8 cellular contexts compared by ENCODE assay signal in genomic region chr22:42344391-42344861, GRCh38.
A peak's percentile ranks its signal among the peaks of the same experiment; 100 is the strongest.
DNase-seq lines count a peak whose midpoint lies in the region; ATAC-seq and TF ChIP-seq lines count a peak whose summit lies in the region.

No MANE protein-coding gene starts in this region.

- H3K36me3 Mint-ChIP-seq in endodermal cell (ENCODE audit: low read depth) (no peaks in the 10 kb centered on the region), nephron progenitor cell (ENCODE audit: low read depth) (no peaks in the 10 kb centered on the region), HFFc6 (ENCODE audit: low read depth) (no peaks in the 10 kb centered on the region)

- H3K9me3 ChIP-seq in endodermal cell (ENCODE audit: control insufficient read depth, low read length), result no peaks in the 10 kb centered on the region

- H3K4me1 Mint-ChIP-seq in endodermal cell, result peaks cover 5% of the 10 kb centered on the region
- peaks cover 35% of the 10 kb centered on the region for H3K4me1 Mint-ChIP-seq in nephron progenitor cell
- no peaks in the 10 kb centered on the region for H3K4me1 Mint-ChIP-seq in HFFc6 (ENCODE audit: low read depth)

- no peak for ATAC-seq in HG03196 (IDR thresholded peaks at IDR 0.05; ENCODE audit: unreplicated experiment)

- DNase-seq in Ammon's horn (ENCODE audit: low spot score) (peak; percentile 92), NCI-H1694 (lab: John Stamatoyannopoulos, UW) (peak; percentile 54), endodermal cell (peak; percentile 89), nephron progenitor cell (peak; percentile 39), germinal center (ENCODE audit: low spot score) (no peak), UCSD-AML1 (lab: John Stamatoyannopoulos, UW; ENCODE audit: unreplicated experiment) (no peak), HFFc6 (no peak)

- no peak overlapping the region for H3K9ac ChIP-seq in endodermal cell (ENCODE audit: extremely low read depth, low read length, poor library complexity, severe bottlenecking)

- no peaks in the 10 kb centered on the region for H3K36me3 ChIP-seq in endodermal cell (ENCODE audit: control insufficient read depth, insufficient read depth, low read length)

- no peak overlapping the region for H3K4me3 ChIP-seq in endodermal cell (ENCODE audit: low read length)

- peak overlapping the region; percentile 1 for H3K27ac ChIP-seq in endodermal cell (ENCODE audit: low read depth, low read length)

- no peak overlapping the region for H3K27ac Mint-ChIP-seq in endodermal cell
- no peak overlapping the region for H3K27ac Mint-ChIP-seq in nephron progenitor cell
- no peak overlapping the region for H3K27ac Mint-ChIP-seq in HFFc6

- no peaks in the 10 kb centered on the region for H3K4me1 ChIP-seq in endodermal cell (ENCODE audit: control insufficient read depth, insufficient read depth, low read length)

- H3K27me3 Mint-ChIP-seq in endodermal cell (ENCODE audit: insufficient read depth) (no peaks in the 10 kb centered on the region), nephron progenitor cell (ENCODE audit: low read depth, poor library complexity) (peaks cover 38% of the 10 kb centered on the region), HFFc6 (ENCODE audit: insufficient read depth) (peaks cover 25% of the 10 kb centered on the region)

- no peaks in the 10 kb centered on the region for H3K9me3 Mint-ChIP-seq in endodermal cell
- H3K9me3 Mint-ChIP-seq in nephron progenitor cell, result no peaks in the 10 kb centered on the region
- no peaks in the 10 kb centered on the region for H3K9me3 Mint-ChIP-seq in HFFc6

- 58 to 59% methylated on average over 9 to 27 of the region's 27 CpGs for WGBS in endodermal cell (ENCODE audit: insufficient coverage in 1 of 2, insufficient read length in 1 of 2), 2 experiments

- H3K27me3 ChIP-seq in endodermal cell (ENCODE audit: control insufficient read depth, insufficient read depth, low read length, poor library complexity, severe bottlenecking), result no peaks in the 10 kb centered on the region

- TF ChIP-seq CTCF in endodermal cell (conservative IDR thresholded peaks at IDR 0.05), result no peak
- no peak for TF ChIP-seq CTCF in nephron progenitor cell (IDR thresholded peaks at IDR 0.05)
- no peak for TF ChIP-seq CTCF in HFFc6 (IDR thresholded peaks at IDR 0.05)

- H3K4me3 Mint-ChIP-seq in endodermal cell (peak overlapping the region; percentile 57), nephron progenitor cell (peak overlapping the region; percentile 58), HFFc6 (no peak overlapping the region)

Comparison
In these comparisons a context has a peak if more than half of its experiments do, and no peak if none do; other contexts are left out.
1. DNase-seq: peak in Ammon's horn (single experiment), NCI-H1694 (single experiment), endodermal cell (single experiment) and nephron progenitor cell (single experiment); none in germinal center (single experiment), UCSD-AML1 (single experiment) and HFFc6 (single experiment).